In genomic region chr11:24679686-24680318, GRCh38 we compare ENCODE assay signal across 1 cellular context.
TF ChIP-seq lines count a peak whose summit lies in the region.

No MANE protein-coding gene starts in this region.

TF ChIP-seq in WTC11, 78 proteins besides CTCF, POLR2A, EP300 and RAD21 (continued from another document):
- TF ChIP-seq ZSCAN18 (CRISPR knock-in tag; IDR thresholded peaks at IDR 0.05) (no peak), IRF2 (CRISPR knock-in tag; IDR thresholded peaks at IDR 0.05; ENCODE audit: borderline replicate concordance, low read depth) (no peak)
